Comparison of ENCODE assay signal across 9 cellular contexts in genomic region chr7:47576909-47577255, GRCh38. TPM values are rescaled to one million over a fixed set of nuclear protein-coding genes. Genes with fewer than 3 reads are reported as not detected.
DNase-seq lines count a peak whose midpoint lies in the region; ATAC-seq and TF ChIP-seq lines count a peak whose summit lies in the region.
"Had no signal": no experiment of that assay in that cellular context is flagged by ENCODE, and none has a peak within 500 bp of the region (broad histone marks: within the 10 kb centered on the region; RNA-seq: fewer than 3 reads in every experiment).

No MANE protein-coding gene starts in this region.

- H2AFZ ChIP-seq in OCI-LY7 (ENCODE audit: low read length): no peak overlapping the region

- ATAC-seq in naive B cell (ENCODE audit: low read depth in 2 of 2): no peak

- H3K4me2 ChIP-seq in OCI-LY7 (ENCODE audit: low read length): peak overlapping the region; percentile 63

- H3K9me3 Mint-ChIP-seq in naive B cell: peaks cover 0 to 3% (median 0%) of the 10 kb centered on the region in 7 donors

- CTCF ChIA-PET in OCI-LY7 (lab: Charles Lee; ENCODE audit: unreplicated experiment): no interaction called here

- H3K36me3 ChIP-seq in OCI-LY7 (ENCODE audit: insufficient read depth, low read length) (peaks cover 6% of the 10 kb centered on the region; the same call in 1 of the 2 replicates), thyroid gland (no peaks in the 10 kb centered on the region)

- H3K9me3 ChIP-seq in OCI-LY7 (ENCODE audit: low read length): no peaks in the 10 kb centered on the region
- H3K9me3 ChIP-seq in thyroid gland: no peaks in the 10 kb centered on the region

- no peaks in the 10 kb centered on the region for H3K9me2 ChIP-seq in OCI-LY7 (ENCODE audit: insufficient read depth, low read length)

- H3K4me3 ChIP-seq in OCI-LY7 (ENCODE audit: low read depth, low read length, poor library complexity, severe bottlenecking) (peak overlapping the region; percentile 15), dorsolateral prefrontal cortex (peak overlapping the region in 15 of 59 donors; percentile 1 to 23 (median 10)), thyroid gland (replicated peaks in 1 of 3) (no peak overlapping the region)

- no peaks in the 10 kb centered on the region for H3K27me3 Mint-ChIP-seq in naive B cell

- H3K4me3 Mint-ChIP-seq in naive B cell: peak overlapping the region; percentile 38 to 88 (median 78)

- no TSS peak for BruUV-seq in OCI-LY7 (replicated peaks; lab: Mats Ljungman, UMichigan)

- 34 to 42% methylated on average over 11 to 12 of the region's 12 CpGs for WGBS in thyroid gland, 2 donors

- peaks cover 30% of the 10 kb centered on the region; the same call in 1 of the 2 replicates for H3K79me2 ChIP-seq in OCI-LY7 (ENCODE audit: insufficient read depth, low read depth, low read length)

- peak overlapping the region in 5 of 6 donors; percentile 47 to 93 (median 62) for H3K27ac Mint-ChIP-seq in naive B cell

- H3K4me1 ChIP-seq in OCI-LY7 (ENCODE audit: insufficient read depth, low read length, poor library complexity, severe bottlenecking): peaks cover 80% of the 10 kb centered on the region
- H3K4me1 ChIP-seq in thyroid gland: peaks cover 56 to 84% of the 10 kb centered on the region in 2 donors

- intact Hi-C loops in OCI-LY7 (cut with micrococcal nuclease; ENCODE audit: unreplicated experiment): loop anchor here (5.0 kb wide), 1 partner anchor 80 kb away; no protein-coding TSS in a partner anchor
- intact Hi-C loops in dorsolateral prefrontal cortex (cut with DNase I): loop anchor here in 1 of 2 donors (10.0 kb wide), 1 partner anchor 312 kb away; no protein-coding TSS in a partner anchor
- intact Hi-C loops in thyroid gland (cut with DNase I): loop anchor here (10.0 kb wide), 1 partner anchor 132 kb away; no protein-coding TSS in a partner anchor

- H3K27ac ChIP-seq in OCI-LY7 (ENCODE audit: low read depth, low read length, poor library complexity, severe bottlenecking): peak overlapping the region; percentile 75
- peak overlapping the region in 37 of 59 donors; percentile 1 to 74 (median 41) for H3K27ac ChIP-seq in dorsolateral prefrontal cortex
- peak overlapping the region; percentile 67 to 85 (median 84) for H3K27ac ChIP-seq in thyroid gland

- TF ChIP-seq CTCF in OCI-LY7 (conservative IDR thresholded peaks at IDR 0.05; ENCODE audit: low read length) (no peak), dorsolateral prefrontal cortex (IDR thresholded peaks at IDR 0.05 in 54 of 56, conservative IDR thresholded peaks at IDR 0.05 in 2 of 56; ENCODE audit: low read depth in 1 of 56, partially characterized antibody in 56 of 56) (no peak), thyroid gland (IDR thresholded peaks at IDR 0.05) (no peak)

- POLR2A ChIA-PET in OCI-LY7 (lab: Charles Lee): interaction anchor here (1.3 to 1.6 kb wide), 3 partner anchors 9 to 51 kb away, joined by 3 to 4 read pairs (median 3); no protein-coding TSS in a partner anchor

- no peaks in the 10 kb centered on the region for H4K20me1 ChIP-seq in OCI-LY7 (ENCODE audit: insufficient read depth, low read length)

- peaks cover 0 to 27% (median 5%) of the 10 kb centered on the region in 45 donors for H3K27me3 ChIP-seq in dorsolateral prefrontal cortex
- H3K27me3 ChIP-seq in thyroid gland: no peaks in the 10 kb centered on the region

- TF ChIP-seq POLR2A in thyroid gland (IDR thresholded peaks at IDR 0.05): no peak

- H3K4me1 Mint-ChIP-seq in naive B cell: peaks cover 77 to 91% (median 87%) of the 10 kb centered on the region in 3 donors

- DNase-seq in OCI-LY7 (ENCODE audit: low spot score) (no peak), dorsolateral prefrontal cortex (no peak), naive B cell (no peak), thyroid gland (peak; percentile 51 to 66), NCI-H2171 treated with DMSO at 0.1 percent for 48 hours (lab: John Stamatoyannopoulos, UW) (no peak), middle frontal gyrus (ENCODE audit: extremely low spot score, low spot score) (no peak), DMS153 (lab: John Stamatoyannopoulos, UW) (no peak)
- DNase-seq: erythroblast, NCI-H526 had no signal

- peaks cover 0 to 5% of the 10 kb centered on the region in 2 donors for H3K36me3 Mint-ChIP-seq in naive B cell

RNA-seq across cellular contexts. Expression of gene TNS3, which starts 5.0 kb away (rescaled TPM):
- 8.3 and 9.5 TPM in 2 replicates for total RNA-seq in OCI-LY7 (2014; rRNA removed; shearing (Covaris generic))
- total RNA-seq in OCI-LY7 (2022) (36.5 and 42.1 TPM in 2 replicates), dorsolateral prefrontal cortex (100 to 1,000 TPM in 5 of 120 experiments, 10 to 100 TPM in 115; 16.5 to 145 (median 47.8) TPM), thyroid gland (10 to 100 TPM; 65.8 to 93.0 (median 80.7) TPM)
- polyA plus RNA-seq in naive B cell (ENCODE audit: low read depth in 6 of 6): 1 to 10 TPM; 1.5 to 6.3 (median 4.8) TPM

Comparison
In these comparisons a context has a peak if more than half of its experiments do, and no peak if none do; other contexts are left out.
1. DNase-seq: peak in thyroid gland (2 of 2); none in OCI-LY7 (single experiment), dorsolateral prefrontal cortex (0 of 10), naive B cell (single experiment), NCI-H2171 treated with DMSO at 0.1 percent for 48 hours (single experiment), middle frontal gyrus (single experiment) and DMS153 (single experiment).
2. Peak in every context shown above with its lines, with median percentiles within 50 percentile points of each other: H3K27ac ChIP-seq.